2 cellular contexts compared by ENCODE assay signal in the genomic region with DNA sequence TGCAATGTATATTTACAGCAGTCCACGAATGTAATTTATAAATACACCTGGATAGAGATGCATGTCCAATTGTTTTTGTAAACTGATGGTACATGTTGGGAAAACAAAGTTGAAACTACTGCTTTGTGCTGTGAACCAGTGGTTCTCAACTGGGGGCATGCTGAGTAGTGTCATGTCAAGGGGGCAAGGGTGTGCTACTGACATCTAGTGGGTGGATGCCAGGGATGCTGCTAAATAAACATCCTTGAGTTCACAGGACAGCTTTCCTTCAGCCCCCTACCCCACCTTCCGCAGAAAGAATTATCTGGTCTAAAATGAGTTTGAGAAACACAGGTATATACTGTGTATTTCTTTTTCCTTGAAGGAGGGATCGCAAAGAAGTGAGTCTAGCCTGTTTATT.
TF ChIP-seq lines count a peak whose summit lies in the region.

No MANE protein-coding gene starts in this region.

TF ChIP-seq in IMR-90, 13 proteins besides CTCF, POLR2A, EP300 and RAD21:
- 0 out of 2 replicates have a peak, but pooled peaks have one; percentile 12 for TF ChIP-seq SMC3 (IDR thresholded peaks at IDR 0.05; ENCODE audit: low read depth, low read length)
- TF ChIP-seq, protein P1, sequence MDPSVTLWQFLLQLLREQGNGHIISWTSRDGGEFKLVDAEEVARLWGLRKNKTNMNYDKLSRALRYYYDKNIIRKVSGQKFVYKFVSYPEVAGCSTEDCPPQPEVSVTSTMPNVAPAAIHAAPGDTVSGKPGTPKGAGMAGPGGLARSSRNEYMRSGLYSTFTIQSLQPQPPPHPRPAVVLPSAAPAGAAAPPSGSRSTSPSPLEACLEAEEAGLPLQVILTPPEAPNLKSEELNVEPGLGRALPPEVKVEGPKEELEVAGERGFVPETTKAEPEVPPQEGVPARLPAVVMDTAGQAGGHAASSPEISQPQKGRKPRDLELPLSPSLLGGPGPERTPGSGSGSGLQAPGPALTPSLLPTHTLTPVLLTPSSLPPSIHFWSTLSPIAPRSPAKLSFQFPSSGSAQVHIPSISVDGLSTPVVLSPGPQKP (IDR thresholded peaks at IDR 0.05; ENCODE audit: borderline replicate concordance, low read depth, low read length): no peak

TF ChIP-seq in SK-N-SH, 30 proteins besides CTCF, POLR2A, EP300 and RAD21:
- TF ChIP-seq JUND (IDR thresholded peaks at IDR 0.05): no peak
- TF ChIP-seq, protein P2, sequence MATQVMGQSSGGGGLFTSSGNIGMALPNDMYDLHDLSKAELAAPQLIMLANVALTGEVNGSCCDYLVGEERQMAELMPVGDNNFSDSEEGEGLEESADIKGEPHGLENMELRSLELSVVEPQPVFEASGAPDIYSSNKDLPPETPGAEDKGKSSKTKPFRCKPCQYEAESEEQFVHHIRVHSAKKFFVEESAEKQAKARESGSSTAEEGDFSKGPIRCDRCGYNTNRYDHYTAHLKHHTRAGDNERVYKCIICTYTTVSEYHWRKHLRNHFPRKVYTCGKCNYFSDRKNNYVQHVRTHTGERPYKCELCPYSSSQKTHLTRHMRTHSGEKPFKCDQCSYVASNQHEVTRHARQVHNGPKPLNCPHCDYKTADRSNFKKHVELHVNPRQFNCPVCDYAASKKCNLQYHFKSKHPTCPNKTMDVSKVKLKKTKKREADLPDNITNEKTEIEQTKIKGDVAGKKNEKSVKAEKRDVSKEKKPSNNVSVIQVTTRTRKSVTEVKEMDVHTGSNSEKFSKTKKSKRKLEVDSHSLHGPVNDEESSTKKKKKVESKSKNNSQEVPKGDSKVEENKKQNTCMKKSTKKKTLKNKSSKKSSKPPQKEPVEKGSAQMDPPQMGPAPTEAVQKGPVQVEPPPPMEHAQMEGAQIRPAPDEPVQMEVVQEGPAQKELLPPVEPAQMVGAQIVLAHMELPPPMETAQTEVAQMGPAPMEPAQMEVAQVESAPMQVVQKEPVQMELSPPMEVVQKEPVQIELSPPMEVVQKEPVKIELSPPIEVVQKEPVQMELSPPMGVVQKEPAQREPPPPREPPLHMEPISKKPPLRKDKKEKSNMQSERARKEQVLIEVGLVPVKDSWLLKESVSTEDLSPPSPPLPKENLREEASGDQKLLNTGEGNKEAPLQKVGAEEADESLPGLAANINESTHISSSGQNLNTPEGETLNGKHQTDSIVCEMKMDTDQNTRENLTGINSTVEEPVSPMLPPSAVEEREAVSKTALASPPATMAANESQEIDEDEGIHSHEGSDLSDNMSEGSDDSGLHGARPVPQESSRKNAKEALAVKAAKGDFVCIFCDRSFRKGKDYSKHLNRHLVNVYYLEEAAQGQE (IDR thresholded peaks at IDR 0.05; ENCODE audit: low read depth, low read length): no peak
- TF ChIP-seq, protein P3, sequence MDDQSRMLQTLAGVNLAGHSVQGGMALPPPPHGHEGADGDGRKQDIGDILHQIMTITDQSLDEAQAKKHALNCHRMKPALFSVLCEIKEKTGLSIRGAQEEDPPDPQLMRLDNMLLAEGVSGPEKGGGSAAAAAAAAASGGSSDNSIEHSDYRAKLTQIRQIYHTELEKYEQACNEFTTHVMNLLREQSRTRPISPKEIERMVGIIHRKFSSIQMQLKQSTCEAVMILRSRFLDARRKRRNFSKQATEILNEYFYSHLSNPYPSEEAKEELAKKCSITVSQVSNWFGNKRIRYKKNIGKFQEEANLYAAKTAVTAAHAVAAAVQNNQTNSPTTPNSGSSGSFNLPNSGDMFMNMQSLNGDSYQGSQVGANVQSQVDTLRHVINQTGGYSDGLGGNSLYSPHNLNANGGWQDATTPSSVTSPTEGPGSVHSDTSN (IDR thresholded peaks at IDR 0.05): no peak
- TF ChIP-seq EZH2phosphoT487 (IDR thresholded peaks at IDR 0.05; ENCODE audit: borderline replicate concordance, low read depth): no peak
- no peak for TF ChIP-seq TEAD4 (IDR thresholded peaks at IDR 0.05; ENCODE audit: borderline replicate concordance, insufficient read depth)
- TF ChIP-seq SMC3 (IDR thresholded peaks at IDR 0.05; ENCODE audit: low read depth, low read length): peak; percentile 79
- 0 out of 2 replicates have a peak, but pooled peaks have one; percentile 5 for TF ChIP-seq NRF1 (IDR thresholded peaks at IDR 0.05; ENCODE audit: low read depth, low read length)
- TF ChIP-seq MXI1 (IDR thresholded peaks at IDR 0.05; ENCODE audit: low read depth, low read length): no peak
TF ChIP-seq in SK-N-SH: peak in this region for 2.
